ENCODE assay signal across 19 cellular contexts in the genomic region with DNA sequence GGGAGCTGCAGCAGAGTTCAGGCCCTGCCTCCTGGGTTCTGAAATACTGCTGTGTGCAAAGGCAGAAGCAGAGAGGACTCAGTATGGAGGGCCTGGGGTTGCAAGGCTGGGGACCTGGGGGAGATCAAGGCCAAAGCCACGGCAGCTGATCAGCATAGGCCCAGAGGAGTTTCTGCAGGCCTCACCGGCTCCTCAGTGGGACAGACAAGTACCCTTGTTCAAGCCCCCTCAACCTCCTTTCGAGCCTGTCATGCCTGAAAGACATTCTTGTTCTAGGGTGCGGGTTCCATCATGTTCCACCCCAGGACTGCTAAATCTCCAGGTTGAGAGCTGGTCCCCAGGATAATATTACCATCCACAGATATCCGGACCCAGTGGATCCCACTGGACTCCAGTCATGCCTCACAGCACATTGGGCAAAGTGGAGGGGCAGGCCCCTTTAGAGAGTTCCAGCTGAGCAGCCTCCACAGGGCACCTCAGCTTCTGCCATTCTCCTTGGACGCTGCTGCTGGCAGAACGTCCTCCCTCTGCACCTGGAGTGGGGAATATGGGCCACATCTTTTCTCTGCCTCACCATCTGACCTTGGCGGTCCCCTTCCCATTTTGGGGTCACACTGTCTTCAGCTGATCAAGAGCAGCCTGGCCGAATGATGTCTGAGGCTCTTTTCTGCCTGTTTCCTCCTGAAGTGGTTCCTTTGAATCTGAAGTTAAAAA.
DNase-seq lines count a peak whose midpoint lies in the region; ATAC-seq and TF ChIP-seq lines count a peak whose summit lies in the region.
"Had no signal": no experiment of that assay in that cellular context is flagged by ENCODE, and none has a peak within 500 bp of the region (broad histone marks: within the 10 kb centered on the region; RNA-seq: fewer than 3 reads in every experiment).

No MANE protein-coding gene starts in this region.

- DNase-seq in cardiac septum (ENCODE audit: low spot score): peak; percentile 44
- DNase-seq in left ventricle myocardium inferior: no peak
- DNase-seq in activated CD8-positive, alpha-beta memory T cell treated with anti-CD3 and anti-CD28 coated beads, Interleukin-2, amount 50 U/mL, for 4 hours: peak; percentile 7
- peak; percentile 21 for DNase-seq in lung (ENCODE audit: low spot score)
- DNase-seq in ureter (ENCODE audit: low spot score): peak; percentile 29
- DNase-seq in stimulated activated CD4-positive, alpha-beta T cell treated with anti-CD3 and anti-CD28 coated beads, Interleukin-4, amount 100 ng/mL, for 1 hour: no peak
- DNase-seq in NCI-H1105 treated with DMSO at 0.1 percent for 48 hours (lab: John Stamatoyannopoulos, UW): no peak
- DNase-seq: activated B cell treated with CpG ODN at 0.5 μM for 24 hours; activated CD4-positive, alpha-beta T cell treated with anti-CD3 and anti-CD28 coated beads, Interleukin-2, amount 50 U/mL, for 48 hours; activated T-cell treated with anti-CD3 and anti-CD28 coated beads, Interleukin-2, amount 50 U/mL, for 72 hours; NCI-H2029 treated with DMSO at 0.1 percent for 48 hours; NCI-H2227 treated with DMSO at 0.1 percent for 48 hours; ovary; RPMI8226; stimulated activated CD4-positive, alpha-beta T cell treated with anti-CD3 and anti-CD28 coated beads, Interleukin-12 subunit alpha, Interleukin-12 subunit beta, amount 100 ng/mL, for 4 hours; stimulated activated naive CD4-positive, alpha-beta T cell treated with Interleukin-2 at 50 U/mL for 16 hours had no signal

- no peaks in the 10 kb centered on the region for H3K4me1 ChIP-seq in left ventricle myocardium inferior
- H3K4me1 ChIP-seq in lung (ENCODE audit: control insufficient read depth in 2 of 2, insufficient read depth in 2 of 2, low read length in 2 of 2): no peaks in the 10 kb centered on the region
- H3K4me1 ChIP-seq: HAP-1 had no signal

- peaks cover 54% of the 10 kb centered on the region for H3K27me3 ChIP-seq in left ventricle myocardium inferior (ENCODE audit: low read depth)
- no peaks in the 10 kb centered on the region for H3K27me3 ChIP-seq in lung (ENCODE audit: control insufficient read depth, insufficient read depth)
- H3K27me3 ChIP-seq: ovary had no signal

- H3K27ac ChIP-seq in left ventricle myocardium inferior (replicated peaks) (no peak overlapping the region), lung (ENCODE audit: low read depth in 1 of 2, low read length in 1 of 2) (no peak overlapping the region)
- H3K27ac ChIP-seq: ovary had no signal

- H3K36me3 ChIP-seq in left ventricle myocardium inferior (no peaks in the 10 kb centered on the region), lung (ENCODE audit: control insufficient read depth in 2 of 2, insufficient read depth in 2 of 2, low read length in 2 of 2) (no peaks in the 10 kb centered on the region)
- H3K36me3 ChIP-seq: HAP-1, ovary had no signal

- 93% methylated on average over 9 of the region's 9 CpGs for WGBS in lung, 2 donors

- H3K9me3 ChIP-seq in left ventricle myocardium inferior (replicated peaks) (no peaks in the 10 kb centered on the region), lung (ENCODE audit: control insufficient read depth in 2 of 2, insufficient read depth in 1 of 2, low read length in 1 of 2) (no peaks in the 10 kb centered on the region)
- H3K9me3 ChIP-seq: HAP-1, ovary had no signal

- H3K4me3 ChIP-seq in left ventricle myocardium inferior (no peak overlapping the region), lung (no peak overlapping the region)
- H3K4me3 ChIP-seq: HAP-1, ovary had no signal

- no peak for TF ChIP-seq CTCF in left ventricle myocardium inferior (IDR thresholded peaks at IDR 0.05; ENCODE audit: borderline replicate concordance)
- no peak for TF ChIP-seq CTCF in lung (IDR thresholded peaks at IDR 0.05; ENCODE audit: control extremely low read depth, extremely low read depth)

- intact Hi-C loops in cardiac septum (cut with DNase I) (no loop called here), left ventricle myocardium inferior (cut with micrococcal nuclease) (no loop called here)

- ATAC-seq in lung (ENCODE audit: insufficient read depth, low FRiP score) (no peak), HG02610 (IDR thresholded peaks at IDR 0.05; ENCODE audit: unreplicated experiment) (no peak)
- ATAC-seq: activated T-cell treated with anti-CD3 and anti-CD28 coated beads, Interleukin-2, amount 50 U/mL, for 72 hours; naive thymus-derived CD8-positive, alpha-beta T cell had no signal

Comparison
In these comparisons a context has a peak if more than half of its experiments do, and no peak if none do; other contexts are left out.
1. DNase-seq: peak in cardiac septum (single experiment), activated CD8-positive, alpha-beta memory T cell treated with anti-CD3 and anti-CD28 coated beads, Interleukin-2, amount 50 U/mL, for 4 hours (single experiment), lung (single experiment) and ureter (single experiment); none in left ventricle myocardium inferior (single experiment), stimulated activated CD4-positive, alpha-beta T cell treated with anti-CD3 and anti-CD28 coated beads, Interleukin-4, amount 100 ng/mL, for 1 hour (single experiment) and NCI-H1105 treated with DMSO at 0.1 percent for 48 hours (single experiment).